ENCODE assay signal across 25 cellular contexts in genomic region chr1:99571092-99571734, GRCh38.
"Had no signal": no experiment of that assay in that cellular context is flagged by ENCODE, and none has a peak within 500 bp of the region (broad histone marks: within the 10 kb centered on the region; RNA-seq: fewer than 3 reads in every experiment).

No MANE protein-coding gene starts in this region.

- H3K9me3 ChIP-seq: gastrocnemius medialis, mucosa of descending colon, neutrophil, pancreas, right lobe of liver, suprapubic skin, transverse colon, upper lobe of right lung, uterus had no signal

- H3K9me3 Mint-ChIP-seq: mesothelial cell of epicardium; naive B cell; natural killer cell treated with Interleukin-12 subunit alpha and Interleukin-12 subunit beta and Interleukin-15 and Interleukin-18, amount 100 ng/mL, for 72 hours; neural crest cell; stimulated activated naive CD8-positive, alpha-beta T cell treated with anti-CD3 and anti-CD28 coated beads, Interleukin-15, amount 100 ng/mL, for 72 hours had no signal

- H3K36me3 Mint-ChIP-seq: mesothelial cell of epicardium; naive B cell; natural killer cell treated with Interleukin-12 subunit alpha and Interleukin-12 subunit beta and Interleukin-15 and Interleukin-18, amount 100 ng/mL, for 72 hours had no signal

- FAIRE-seq: pancreas, small intestine had no signal

- H3K4me1 ChIP-seq: gastrocnemius medialis, suprapubic skin, transverse colon, upper lobe of right lung had no signal

- DNase-seq: dorsolateral prefrontal cortex; effector CD4-positive, alpha-beta T cell; gastrocnemius medialis; mesenchymal stem cell; mucosa of descending colon; naive B cell; pancreas; retina; right lobe of liver; small intestine; stimulated activated CD4-positive, alpha-beta T cell treated with anti-CD3 and anti-CD28 coated beads, Interleukin-15, amount 100 ng/mL, for 24 hours; stimulated activated CD4-positive, alpha-beta T cell treated with anti-CD3 and anti-CD28 coated beads, Interleukin-2, amount 100 ng/mL, for 48 hours; stimulated activated naive CD4-positive, alpha-beta T cell; stimulated activated naive CD8-positive, alpha-beta T cell treated with anti-CD3 and anti-CD28 coated beads, Interleukin-15, amount 100 ng/mL, for 72 hours; transverse colon; upper lobe of right lung; uterus had no signal

- H3K27ac Mint-ChIP-seq: mesothelial cell of epicardium; naive B cell; natural killer cell treated with Interleukin-12 subunit alpha and Interleukin-12 subunit beta and Interleukin-15 and Interleukin-18, amount 100 ng/mL, for 72 hours; stimulated activated naive CD8-positive, alpha-beta T cell treated with anti-CD3 and anti-CD28 coated beads, Interleukin-15, amount 100 ng/mL, for 72 hours had no signal

- H3K4me3 Mint-ChIP-seq: mesothelial cell of epicardium; naive B cell; natural killer cell treated with Interleukin-12 subunit alpha and Interleukin-12 subunit beta and Interleukin-15 and Interleukin-18, amount 100 ng/mL, for 72 hours; neural crest cell; stimulated activated naive CD8-positive, alpha-beta T cell treated with anti-CD3 and anti-CD28 coated beads, Interleukin-15, amount 100 ng/mL, for 72 hours had no signal

- H3K27ac ChIP-seq: dorsolateral prefrontal cortex, epithelial cell of prostate, gastrocnemius medialis, neutrophil, pancreas, right lobe of liver, suprapubic skin, transverse colon, upper lobe of right lung had no signal

- H3K4me3 ChIP-seq: dorsolateral prefrontal cortex, gastrocnemius medialis, mucosa of descending colon, pancreas, right lobe of liver, suprapubic skin, transverse colon, upper lobe of right lung, uterus had no signal

- H3K36me3 ChIP-seq: gastrocnemius medialis, neutrophil, pancreas, right lobe of liver, suprapubic skin, transverse colon, upper lobe of right lung, uterus had no signal

- H3K27me3 Mint-ChIP-seq: naive B cell; stimulated activated naive CD8-positive, alpha-beta T cell treated with anti-CD3 and anti-CD28 coated beads, Interleukin-15, amount 100 ng/mL, for 72 hours had no signal

- ATAC-seq: esophagus mucosa; gastrocnemius medialis; left lobe of liver; mucosa of descending colon; natural killer cell treated with Interleukin-12 subunit alpha and Interleukin-12 subunit beta and Interleukin-15 and Interleukin-18, amount 100 ng/mL, for 72 hours; pancreas; right lobe of liver; stimulated activated naive CD8-positive, alpha-beta T cell treated with anti-CD3 and anti-CD28 coated beads, Interleukin-15, amount 100 ng/mL, for 72 hours; upper lobe of right lung had no signal

- H3K4me1 Mint-ChIP-seq: naive B cell; stimulated activated naive CD8-positive, alpha-beta T cell treated with anti-CD3 and anti-CD28 coated beads, Interleukin-15, amount 100 ng/mL, for 72 hours had no signal

- H3K27me3 ChIP-seq: gastrocnemius medialis, neutrophil, pancreas, right lobe of liver, suprapubic skin, transverse colon, upper lobe of right lung, uterus had no signal
